In genomic region chr17:17416007-17416399, GRCh38 we compare ENCODE assay signal across 1 cellular context.
TF ChIP-seq lines count a peak whose summit lies in the region.

No MANE protein-coding gene starts in this region.

TF ChIP-seq in HepG2, 621 proteins besides CTCF, POLR2A, EP300 and RAD21 (continued from another document and continues in another):
- TF ChIP-seq, protein P1, sequence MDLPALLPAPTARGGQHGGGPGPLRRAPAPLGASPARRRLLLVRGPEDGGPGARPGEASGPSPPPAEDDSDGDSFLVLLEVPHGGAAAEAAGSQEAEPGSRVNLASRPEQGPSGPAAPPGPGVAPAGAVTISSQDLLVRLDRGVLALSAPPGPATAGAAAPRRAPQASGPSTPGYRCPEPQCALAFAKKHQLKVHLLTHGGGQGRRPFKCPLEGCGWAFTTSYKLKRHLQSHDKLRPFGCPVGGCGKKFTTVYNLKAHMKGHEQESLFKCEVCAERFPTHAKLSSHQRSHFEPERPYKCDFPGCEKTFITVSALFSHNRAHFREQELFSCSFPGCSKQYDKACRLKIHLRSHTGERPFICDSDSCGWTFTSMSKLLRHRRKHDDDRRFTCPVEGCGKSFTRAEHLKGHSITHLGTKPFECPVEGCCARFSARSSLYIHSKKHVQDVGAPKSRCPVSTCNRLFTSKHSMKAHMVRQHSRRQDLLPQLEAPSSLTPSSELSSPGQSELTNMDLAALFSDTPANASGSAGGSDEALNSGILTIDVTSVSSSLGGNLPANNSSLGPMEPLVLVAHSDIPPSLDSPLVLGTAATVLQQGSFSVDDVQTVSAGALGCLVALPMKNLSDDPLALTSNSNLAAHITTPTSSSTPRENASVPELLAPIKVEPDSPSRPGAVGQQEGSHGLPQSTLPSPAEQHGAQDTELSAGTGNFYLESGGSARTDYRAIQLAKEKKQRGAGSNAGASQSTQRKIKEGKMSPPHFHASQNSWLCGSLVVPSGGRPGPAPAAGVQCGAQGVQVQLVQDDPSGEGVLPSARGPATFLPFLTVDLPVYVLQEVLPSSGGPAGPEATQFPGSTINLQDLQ (CRISPR knock-in tag; IDR thresholded peaks at IDR 0.05) = no peak
- no peak for TF ChIP-seq CCDC6 (CRISPR knock-in tag; IDR thresholded peaks at IDR 0.05)
- no peak for TF ChIP-seq CREB1 (IDR thresholded peaks at IDR 0.05)
- peak; percentile 63 for TF ChIP-seq CREB1 (CRISPR knock-in tag; IDR thresholded peaks at IDR 0.05)
- TF ChIP-seq, protein P2, sequence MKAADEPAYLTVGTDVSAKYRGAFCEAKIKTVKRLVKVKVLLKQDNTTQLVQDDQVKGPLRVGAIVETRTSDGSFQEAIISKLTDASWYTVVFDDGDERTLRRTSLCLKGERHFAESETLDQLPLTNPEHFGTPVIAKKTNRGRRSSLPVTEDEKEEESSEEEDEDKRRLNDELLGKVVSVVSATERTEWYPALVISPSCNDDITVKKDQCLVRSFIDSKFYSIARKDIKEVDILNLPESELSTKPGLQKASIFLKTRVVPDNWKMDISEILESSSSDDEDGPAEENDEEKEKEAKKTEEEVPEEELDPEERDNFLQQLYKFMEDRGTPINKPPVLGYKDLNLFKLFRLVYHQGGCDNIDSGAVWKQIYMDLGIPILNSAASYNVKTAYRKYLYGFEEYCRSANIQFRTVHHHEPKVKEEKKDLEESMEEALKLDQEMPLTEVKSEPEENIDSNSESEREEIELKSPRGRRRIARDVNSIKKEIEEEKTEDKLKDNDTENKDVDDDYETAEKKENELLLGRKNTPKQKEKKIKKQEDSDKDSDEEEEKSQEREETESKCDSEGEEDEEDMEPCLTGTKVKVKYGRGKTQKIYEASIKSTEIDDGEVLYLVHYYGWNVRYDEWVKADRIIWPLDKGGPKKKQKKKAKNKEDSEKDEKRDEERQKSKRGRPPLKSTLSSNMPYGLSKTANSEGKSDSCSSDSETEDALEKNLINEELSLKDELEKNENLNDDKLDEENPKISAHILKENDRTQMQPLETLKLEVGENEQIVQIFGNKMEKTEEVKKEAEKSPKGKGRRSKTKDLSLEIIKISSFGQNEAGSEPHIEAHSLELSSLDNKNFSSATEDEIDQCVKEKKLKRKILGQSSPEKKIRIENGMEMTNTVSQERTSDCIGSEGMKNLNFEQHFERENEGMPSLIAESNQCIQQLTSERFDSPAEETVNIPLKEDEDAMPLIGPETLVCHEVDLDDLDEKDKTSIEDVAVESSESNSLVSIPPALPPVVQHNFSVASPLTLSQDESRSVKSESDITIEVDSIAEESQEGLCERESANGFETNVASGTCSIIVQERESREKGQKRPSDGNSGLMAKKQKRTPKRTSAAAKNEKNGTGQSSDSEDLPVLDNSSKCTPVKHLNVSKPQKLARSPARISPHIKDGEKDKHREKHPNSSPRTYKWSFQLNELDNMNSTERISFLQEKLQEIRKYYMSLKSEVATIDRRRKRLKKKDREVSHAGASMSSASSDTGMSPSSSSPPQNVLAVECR (CRISPR knock-in tag; IDR thresholded peaks at IDR 0.05; ENCODE audit: borderline replicate concordance) = no peak
- peak; percentile 88 for TF ChIP-seq CEBPB (IDR thresholded peaks at IDR 0.05; ENCODE audit: borderline replicate concordance, low read depth, low read length)
- no peak for TF ChIP-seq ZNF337 (CRISPR knock-in tag; IDR thresholded peaks at IDR 0.05; ENCODE audit: borderline replicate concordance, low read depth)
- no peak for TF ChIP-seq BATF2 (CRISPR knock-in tag; IDR thresholded peaks at IDR 0.05)
- no peak for TF ChIP-seq KDM2A (CRISPR knock-in tag; IDR thresholded peaks at IDR 0.05; ENCODE audit: borderline replicate concordance, low read depth)
- no peak for TF ChIP-seq MTA1 (CRISPR knock-in tag; IDR thresholded peaks at IDR 0.05; ENCODE audit: borderline replicate concordance)
- no peak for TF ChIP-seq ZNF329 (CRISPR knock-in tag; IDR thresholded peaks at IDR 0.05; ENCODE audit: low read depth)
- peak; percentile 74 for TF ChIP-seq NFRKB (IDR thresholded peaks at IDR 0.05)
- no peak for TF ChIP-seq ZNF263 (CRISPR knock-in tag; IDR thresholded peaks at IDR 0.05)
- TF ChIP-seq ZNF691 (CRISPR knock-in tag; IDR thresholded peaks at IDR 0.05; ENCODE audit: borderline replicate concordance, low read depth) = no peak
- peak; percentile 91 for TF ChIP-seq EHMT2 (IDR thresholded peaks at IDR 0.05; ENCODE audit: borderline replicate concordance, low read depth, low read length)
- TF ChIP-seq ZNF292 (CRISPR knock-in tag; IDR thresholded peaks at IDR 0.05; ENCODE audit: borderline replicate concordance, low read depth) = no peak
- TF ChIP-seq, protein P3, sequence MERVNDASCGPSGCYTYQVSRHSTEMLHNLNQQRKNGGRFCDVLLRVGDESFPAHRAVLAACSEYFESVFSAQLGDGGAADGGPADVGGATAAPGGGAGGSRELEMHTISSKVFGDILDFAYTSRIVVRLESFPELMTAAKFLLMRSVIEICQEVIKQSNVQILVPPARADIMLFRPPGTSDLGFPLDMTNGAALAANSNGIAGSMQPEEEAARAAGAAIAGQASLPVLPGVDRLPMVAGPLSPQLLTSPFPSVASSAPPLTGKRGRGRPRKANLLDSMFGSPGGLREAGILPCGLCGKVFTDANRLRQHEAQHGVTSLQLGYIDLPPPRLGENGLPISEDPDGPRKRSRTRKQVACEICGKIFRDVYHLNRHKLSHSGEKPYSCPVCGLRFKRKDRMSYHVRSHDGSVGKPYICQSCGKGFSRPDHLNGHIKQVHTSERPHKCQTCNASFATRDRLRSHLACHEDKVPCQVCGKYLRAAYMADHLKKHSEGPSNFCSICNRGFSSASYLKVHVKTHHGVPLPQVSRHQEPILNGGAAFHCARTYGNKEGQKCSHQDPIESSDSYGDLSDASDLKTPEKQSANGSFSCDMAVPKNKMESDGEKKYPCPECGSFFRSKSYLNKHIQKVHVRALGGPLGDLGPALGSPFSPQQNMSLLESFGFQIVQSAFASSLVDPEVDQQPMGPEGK (CRISPR knock-in tag; IDR thresholded peaks at IDR 0.05) = 0 out of 2 replicates have a peak, but pooled peaks have one; percentile 3
- TF ChIP-seq NFE2L1 (CRISPR knock-in tag; IDR thresholded peaks at IDR 0.05; ENCODE audit: borderline replicate concordance) = no peak
- TF ChIP-seq ZNF317 (CRISPR knock-in tag; IDR thresholded peaks at IDR 0.05) = no peak
- TF ChIP-seq ZNF331 (CRISPR knock-in tag; IDR thresholded peaks at IDR 0.05) = no peak
- TF ChIP-seq IRF2 (CRISPR knock-in tag; IDR thresholded peaks at IDR 0.05) = peak; percentile 90; the same call in 1 of the 2 replicates
- no peak for TF ChIP-seq ZMYM4 (CRISPR knock-in tag; IDR thresholded peaks at IDR 0.05)
- TF ChIP-seq SP1 (IDR thresholded peaks at IDR 0.05) = no peak
- TF ChIP-seq SP1 (CRISPR knock-in tag; IDR thresholded peaks at IDR 0.05) = no peak
- TF ChIP-seq NR2C2 (CRISPR knock-in tag; IDR thresholded peaks at IDR 0.05; ENCODE audit: borderline replicate concordance) = peak; percentile 91
- TF ChIP-seq KLF16 (CRISPR knock-in tag; IDR thresholded peaks at IDR 0.05) = peak in 1 of 2 experiments; percentile 5; a peak in 1 of 4 replicates
- peak; percentile 28; the same call in 1 of the 2 replicates for TF ChIP-seq HOXA3 (CRISPR knock-in tag; IDR thresholded peaks at IDR 0.05)
- TF ChIP-seq HMG20B (CRISPR knock-in tag; conservative IDR thresholded peaks at IDR 0.05) = no peak
- 0 out of 2 replicates have a peak, but pooled peaks have one; percentile 40 for TF ChIP-seq HMGXB3 (CRISPR knock-in tag; IDR thresholded peaks at IDR 0.05; ENCODE audit: borderline replicate concordance)
- TF ChIP-seq, protein P4, sequence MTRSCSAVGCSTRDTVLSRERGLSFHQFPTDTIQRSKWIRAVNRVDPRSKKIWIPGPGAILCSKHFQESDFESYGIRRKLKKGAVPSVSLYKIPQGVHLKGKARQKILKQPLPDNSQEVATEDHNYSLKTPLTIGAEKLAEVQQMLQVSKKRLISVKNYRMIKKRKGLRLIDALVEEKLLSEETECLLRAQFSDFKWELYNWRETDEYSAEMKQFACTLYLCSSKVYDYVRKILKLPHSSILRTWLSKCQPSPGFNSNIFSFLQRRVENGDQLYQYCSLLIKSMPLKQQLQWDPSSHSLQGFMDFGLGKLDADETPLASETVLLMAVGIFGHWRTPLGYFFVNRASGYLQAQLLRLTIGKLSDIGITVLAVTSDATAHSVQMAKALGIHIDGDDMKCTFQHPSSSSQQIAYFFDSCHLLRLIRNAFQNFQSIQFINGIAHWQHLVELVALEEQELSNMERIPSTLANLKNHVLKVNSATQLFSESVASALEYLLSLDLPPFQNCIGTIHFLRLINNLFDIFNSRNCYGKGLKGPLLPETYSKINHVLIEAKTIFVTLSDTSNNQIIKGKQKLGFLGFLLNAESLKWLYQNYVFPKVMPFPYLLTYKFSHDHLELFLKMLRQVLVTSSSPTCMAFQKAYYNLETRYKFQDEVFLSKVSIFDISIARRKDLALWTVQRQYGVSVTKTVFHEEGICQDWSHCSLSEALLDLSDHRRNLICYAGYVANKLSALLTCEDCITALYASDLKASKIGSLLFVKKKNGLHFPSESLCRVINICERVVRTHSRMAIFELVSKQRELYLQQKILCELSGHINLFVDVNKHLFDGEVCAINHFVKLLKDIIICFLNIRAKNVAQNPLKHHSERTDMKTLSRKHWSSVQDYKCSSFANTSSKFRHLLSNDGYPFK (CRISPR knock-in tag; IDR thresholded peaks at IDR 0.05; ENCODE audit: borderline replicate concordance) = no peak
- TF ChIP-seq ZNF558 (CRISPR knock-in tag; IDR thresholded peaks at IDR 0.05; ENCODE audit: borderline replicate concordance) = no peak
- TF ChIP-seq GLI4 (CRISPR knock-in tag; IDR thresholded peaks at IDR 0.05; ENCODE audit: borderline replicate concordance) = no peak
- no peak for TF ChIP-seq ZNF841 (CRISPR knock-in tag; IDR thresholded peaks at IDR 0.05; ENCODE audit: borderline replicate concordance)
- TF ChIP-seq SMAD3 (CRISPR knock-in tag; IDR thresholded peaks at IDR 0.05) = no peak
- TF ChIP-seq ZNF713 (CRISPR knock-in tag; IDR thresholded peaks at IDR 0.05) = no peak
- TF ChIP-seq FOSL2 (CRISPR knock-in tag; IDR thresholded peaks at IDR 0.05) = no peak
- peak; percentile 62 for TF ChIP-seq RAD51 (IDR thresholded peaks at IDR 0.05; ENCODE audit: borderline replicate concordance)
- TF ChIP-seq HCFC1 (IDR thresholded peaks at IDR 0.05; ENCODE audit: low read depth, low read length) = peak; percentile 82
- TF ChIP-seq ELF1 (CRISPR knock-in tag; IDR thresholded peaks at IDR 0.05) = peak; percentile 80
- peak; percentile 99 for TF ChIP-seq THAP11 (CRISPR knock-in tag; IDR thresholded peaks at IDR 0.05)
- no peak for TF ChIP-seq ZNF605 (CRISPR knock-in tag; IDR thresholded peaks at IDR 0.05)
- peak; percentile 30; the same call in 1 of the 2 replicates for TF ChIP-seq CREM (IDR thresholded peaks at IDR 0.05)
- TF ChIP-seq CREM (CRISPR knock-in tag; IDR thresholded peaks at IDR 0.05) = no peak
- no peak for TF ChIP-seq ETV5 (CRISPR knock-in tag; IDR thresholded peaks at IDR 0.05; ENCODE audit: borderline replicate concordance)
- TF ChIP-seq USF2 (IDR thresholded peaks at IDR 0.05; ENCODE audit: low read depth, low read length) = peak; percentile 81
- peak; percentile 95; the same call in 1 of the 2 replicates for TF ChIP-seq USF2 (CRISPR knock-in tag; IDR thresholded peaks at IDR 0.05; ENCODE audit: borderline replicate concordance)
- TF ChIP-seq ZNF644 (CRISPR knock-in tag; IDR thresholded peaks at IDR 0.05; ENCODE audit: low read depth) = peak; percentile 64; the same call in 1 of the 2 replicates
